Comparison of ENCODE assay signal across 9 cellular contexts in the genomic region with DNA sequence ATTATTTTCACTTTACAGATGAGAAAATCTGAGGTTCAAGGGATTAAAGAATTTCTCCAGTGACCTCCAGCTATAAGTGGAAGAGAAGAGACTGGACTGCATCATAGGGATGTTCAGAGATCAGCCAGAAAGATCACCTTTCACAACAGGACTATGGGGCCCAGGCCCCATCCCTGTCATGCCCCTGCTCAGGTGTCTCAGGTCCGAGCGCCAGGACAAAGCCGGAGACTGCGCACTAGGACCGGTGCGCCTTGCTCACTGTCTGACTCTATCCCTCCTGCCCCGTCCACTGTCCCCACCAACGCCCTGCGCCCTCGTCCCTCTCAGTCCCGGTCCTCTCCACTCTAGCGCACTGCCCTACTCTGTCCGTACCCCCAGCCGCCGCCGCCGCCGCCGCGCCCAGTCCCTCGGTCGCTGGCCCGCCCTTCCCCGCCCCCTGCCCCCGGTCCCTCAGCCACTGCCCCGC. TPM values are rescaled to one million over a fixed set of nuclear protein-coding genes. Genes with fewer than 3 reads are reported as not detected.
DNase-seq lines count a peak whose midpoint lies in the region; ATAC-seq and TF ChIP-seq lines count a peak whose summit lies in the region.
"Had no signal": no experiment of that assay in that cellular context is flagged by ENCODE, and none has a peak within 500 bp of the region (broad histone marks: within the 10 kb centered on the region; RNA-seq: fewer than 3 reads in every experiment).

No MANE protein-coding gene starts in this region.

- H3K4me3 ChIP-seq in HEK293 (ENCODE audit: low read depth, low read length) (peak overlapping the region; percentile 45), SK-N-MC (peak overlapping the region; percentile 61), foreskin fibroblast (ENCODE audit: low read depth in 1 of 2, low read length in 2 of 2) (peak overlapping the region; percentile 39 to 47), skeletal muscle tissue (ENCODE audit: low read length in 3 of 3) (peak overlapping the region in 2 of 3 donors; percentile 64 to 65)

- H3K27ac ChIP-seq in HEK293 (ENCODE audit: extremely low read depth, low read depth, low read length) (no peak overlapping the region), SK-N-MC (no peak overlapping the region), skeletal muscle tissue (ENCODE audit: low read depth, low read length) (no peak overlapping the region)

- 0 out of 2 replicates have a peak, but pooled peaks cover 2% of the 10 kb centered on the region for H3K4me1 ChIP-seq in HEK293 (ENCODE audit: control insufficient read depth, insufficient read depth, low read length)
- peaks cover 3 to 10% (median 7%) of the 10 kb centered on the region in 3 donors for H3K4me1 ChIP-seq in skeletal muscle tissue (ENCODE audit: control insufficient read depth in 3 of 3, insufficient read depth in 3 of 3, low read length in 3 of 3)

- DNase-seq in SK-N-MC (ENCODE audit: low read depth, low spot score) (no peak), foreskin fibroblast (no peak), NCI-H82 treated with DMSO at 0.1 percent for 48 hours (lab: John Stamatoyannopoulos, UW; ENCODE audit: unreplicated experiment) (no peak)
- DNase-seq in activated CD8-positive, alpha-beta memory T cell treated with anti-CD3 and anti-CD28 coated beads for 24 hours, result no peak

- TF ChIP-seq CTCF in HEK293 (tag by site-specific recombination; IDR thresholded peaks at IDR 0.05), result no peak
- TF ChIP-seq CTCF in foreskin fibroblast (IDR thresholded peaks at IDR 0.05; ENCODE audit: low read depth, low read length), result no peak

- H3K9ac ChIP-seq in SK-N-MC (ENCODE audit: insufficient read length) (no peak overlapping the region), skeletal muscle tissue (ENCODE audit: low read depth in 1 of 3, low read length in 3 of 3) (no peak overlapping the region)

- CTCF ChIA-PET in HEK293 (lab: Yijun Ruan, JAX), result interaction anchor here (0.5 to 1.5 kb wide), 3 partner anchors 12 to 409 kb away, joined by 3 to 9 read pairs (median 4); no protein-coding TSS in a partner anchor

- H3K36me3 ChIP-seq in HEK293 (ENCODE audit: control insufficient read depth in 2 of 2, insufficient read depth in 1 of 2, low read length in 2 of 2) (no peaks in the 10 kb centered on the region), SK-N-MC (ENCODE audit: insufficient read depth, low read length) (no peaks in the 10 kb centered on the region), skeletal muscle tissue (ENCODE audit: control insufficient read depth in 3 of 3, insufficient read depth in 3 of 3, low read length in 3 of 3) (no peaks in the 10 kb centered on the region)

- POLR2A ChIA-PET in HEK293 (lab: Yijun Ruan, JAX), result interaction anchor here (0.7 to 1.2 kb wide), 2 partner anchors 39 to 41 kb away, joined by 3 to 8 read pairs; a partner anchor contains a TSS

- ATAC-seq in HG03175 (IDR thresholded peaks at IDR 0.05; ENCODE audit: unreplicated experiment) (no peak), HG03095 (IDR thresholded peaks at IDR 0.05; ENCODE audit: unreplicated experiment) (no peak)

- H3K9me3 ChIP-seq in HEK293 (ENCODE audit: control insufficient read depth, insufficient read depth, low read depth, low read length) (no peaks in the 10 kb centered on the region), SK-N-MC (ENCODE audit: low read depth, low read length) (no peaks in the 10 kb centered on the region), skeletal muscle tissue (ENCODE audit: control insufficient read depth in 3 of 3, low read length in 3 of 3) (no peaks in the 10 kb centered on the region)

- peaks cover 0 to 13% (median 9%) of the 10 kb centered on the region in 3 donors for H3K27me3 ChIP-seq in skeletal muscle tissue (ENCODE audit: control insufficient read depth in 3 of 3, insufficient read depth in 3 of 3, low read length in 3 of 3)

TF ChIP-seq in HEK293, 187 proteins besides CTCF, POLR2A, EP300 and RAD21 (continues in another document):
- TF ChIP-seq ZNF416 (tag by site-specific recombination; IDR thresholded peaks at IDR 0.05) (no peak), ZFP69B (tag by site-specific recombination; IDR thresholded peaks at IDR 0.05) (0 out of 2 replicates have a peak, but pooled peaks have one; percentile 26), ZNF146 (tag by site-specific recombination; IDR thresholded peaks at IDR 0.05) (no peak), ZNF48 (tag by site-specific recombination; IDR thresholded peaks at IDR 0.05) (no peak), KLF9 (tag by site-specific recombination; IDR thresholded peaks at IDR 0.05; ENCODE audit: low read depth) (peak; percentile 43; the same call in 1 of the 2 replicates), BCL11B (tag by site-specific recombination; IDR thresholded peaks at IDR 0.05; ENCODE audit: low read depth) (no peak), ZNF10 (tag by site-specific recombination; IDR thresholded peaks at IDR 0.05) (no peak), ZNF707 (tag by site-specific recombination; IDR thresholded peaks at IDR 0.05) (no peak), PRDM1 (tag by site-specific recombination; IDR thresholded peaks at IDR 0.05) (no peak), ZNF600 (tag by site-specific recombination; IDR thresholded peaks at IDR 0.05) (peak; percentile 76), ZNF843 (tag by site-specific recombination; IDR thresholded peaks at IDR 0.05) (no peak), SP3 (tag by site-specific recombination; IDR thresholded peaks at IDR 0.05) (peak; percentile 40), KLF8 (tag by site-specific recombination; IDR thresholded peaks at IDR 0.05) (peak; percentile 31; the same call in 1 of the 2 replicates)
- TF ChIP-seq, protein P1, sequence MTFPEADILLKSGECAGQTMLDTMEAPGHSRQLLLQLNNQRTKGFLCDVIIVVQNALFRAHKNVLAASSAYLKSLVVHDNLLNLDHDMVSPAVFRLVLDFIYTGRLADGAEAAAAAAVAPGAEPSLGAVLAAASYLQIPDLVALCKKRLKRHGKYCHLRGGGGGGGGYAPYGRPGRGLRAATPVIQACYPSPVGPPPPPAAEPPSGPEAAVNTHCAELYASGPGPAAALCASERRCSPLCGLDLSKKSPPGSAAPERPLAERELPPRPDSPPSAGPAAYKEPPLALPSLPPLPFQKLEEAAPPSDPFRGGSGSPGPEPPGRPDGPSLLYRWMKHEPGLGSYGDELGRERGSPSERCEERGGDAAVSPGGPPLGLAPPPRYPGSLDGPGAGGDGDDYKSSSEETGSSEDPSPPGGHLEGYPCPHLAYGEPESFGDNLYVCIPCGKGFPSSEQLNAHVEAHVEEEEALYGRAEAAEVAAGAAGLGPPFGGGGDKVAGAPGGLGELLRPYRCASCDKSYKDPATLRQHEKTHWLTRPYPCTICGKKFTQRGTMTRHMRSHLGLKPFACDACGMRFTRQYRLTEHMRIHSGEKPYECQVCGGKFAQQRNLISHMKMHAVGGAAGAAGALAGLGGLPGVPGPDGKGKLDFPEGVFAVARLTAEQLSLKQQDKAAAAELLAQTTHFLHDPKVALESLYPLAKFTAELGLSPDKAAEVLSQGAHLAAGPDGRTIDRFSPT (tag by site-specific recombination; IDR thresholded peaks at IDR 0.05), result peak; percentile 21; the same call in 1 of the 2 replicates
- TF ChIP-seq, protein P2, sequence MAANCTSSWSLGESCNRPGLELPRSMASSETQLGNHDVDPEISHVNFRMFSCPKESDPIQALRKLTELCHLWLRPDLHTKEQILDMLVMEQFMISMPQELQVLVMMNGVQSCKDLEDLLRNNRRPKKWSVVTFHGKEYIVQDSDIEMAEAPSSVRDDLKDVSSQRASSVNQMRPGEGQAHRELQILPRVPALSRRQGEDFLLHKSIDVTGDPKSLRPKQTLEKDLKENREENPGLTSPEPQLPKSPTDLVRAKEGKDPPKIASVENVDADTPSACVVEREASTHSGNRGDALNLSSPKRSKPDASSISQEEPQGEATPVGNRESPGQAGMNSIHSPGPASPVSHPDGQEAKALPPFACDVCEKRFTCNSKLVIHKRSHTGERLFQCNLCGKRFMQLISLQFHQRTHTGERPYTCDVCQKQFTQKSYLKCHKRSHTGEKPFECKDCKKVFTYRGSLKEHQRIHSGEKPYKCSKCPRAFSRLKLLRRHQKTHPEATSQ (tag by site-specific recombination; IDR thresholded peaks at IDR 0.05), result 0 out of 2 replicates have a peak, but pooled peaks have one; percentile 53
- TF ChIP-seq, protein P3, sequence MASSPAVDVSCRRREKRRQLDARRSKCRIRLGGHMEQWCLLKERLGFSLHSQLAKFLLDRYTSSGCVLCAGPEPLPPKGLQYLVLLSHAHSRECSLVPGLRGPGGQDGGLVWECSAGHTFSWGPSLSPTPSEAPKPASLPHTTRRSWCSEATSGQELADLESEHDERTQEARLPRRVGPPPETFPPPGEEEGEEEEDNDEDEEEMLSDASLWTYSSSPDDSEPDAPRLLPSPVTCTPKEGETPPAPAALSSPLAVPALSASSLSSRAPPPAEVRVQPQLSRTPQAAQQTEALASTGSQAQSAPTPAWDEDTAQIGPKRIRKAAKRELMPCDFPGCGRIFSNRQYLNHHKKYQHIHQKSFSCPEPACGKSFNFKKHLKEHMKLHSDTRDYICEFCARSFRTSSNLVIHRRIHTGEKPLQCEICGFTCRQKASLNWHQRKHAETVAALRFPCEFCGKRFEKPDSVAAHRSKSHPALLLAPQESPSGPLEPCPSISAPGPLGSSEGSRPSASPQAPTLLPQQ (tag by site-specific recombination; IDR thresholded peaks at IDR 0.05), result peak; percentile 39; the same call in 1 of the 2 replicates
- TF ChIP-seq, protein P4, sequence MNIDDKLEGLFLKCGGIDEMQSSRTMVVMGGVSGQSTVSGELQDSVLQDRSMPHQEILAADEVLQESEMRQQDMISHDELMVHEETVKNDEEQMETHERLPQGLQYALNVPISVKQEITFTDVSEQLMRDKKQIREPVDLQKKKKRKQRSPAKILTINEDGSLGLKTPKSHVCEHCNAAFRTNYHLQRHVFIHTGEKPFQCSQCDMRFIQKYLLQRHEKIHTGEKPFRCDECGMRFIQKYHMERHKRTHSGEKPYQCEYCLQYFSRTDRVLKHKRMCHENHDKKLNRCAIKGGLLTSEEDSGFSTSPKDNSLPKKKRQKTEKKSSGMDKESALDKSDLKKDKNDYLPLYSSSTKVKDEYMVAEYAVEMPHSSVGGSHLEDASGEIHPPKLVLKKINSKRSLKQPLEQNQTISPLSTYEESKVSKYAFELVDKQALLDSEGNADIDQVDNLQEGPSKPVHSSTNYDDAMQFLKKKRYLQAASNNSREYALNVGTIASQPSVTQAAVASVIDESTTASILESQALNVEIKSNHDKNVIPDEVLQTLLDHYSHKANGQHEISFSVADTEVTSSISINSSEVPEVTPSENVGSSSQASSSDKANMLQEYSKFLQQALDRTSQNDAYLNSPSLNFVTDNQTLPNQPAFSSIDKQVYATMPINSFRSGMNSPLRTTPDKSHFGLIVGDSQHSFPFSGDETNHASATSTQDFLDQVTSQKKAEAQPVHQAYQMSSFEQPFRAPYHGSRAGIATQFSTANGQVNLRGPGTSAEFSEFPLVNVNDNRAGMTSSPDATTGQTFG (tag by site-specific recombination; IDR thresholded peaks at IDR 0.05; ENCODE audit: borderline replicate concordance), result no peak

RNA-seq across cellular contexts. Expression of a gene that starts 0.5 kb away (rescaled TPM):
- not detected for total RNA-seq in skeletal muscle tissue

RNA-seq across cellular contexts. Expression of a gene that starts 22.0 kb away (rescaled TPM):
- 0.52 TPM for total RNA-seq in skeletal muscle tissue
- total RNA-seq: mononuclear cell had no signal

RNA-seq across cellular contexts. Expression of a gene that starts 40.5 kb away (rescaled TPM):
- total RNA-seq in skeletal muscle tissue, result 1.6 TPM
- total RNA-seq: mononuclear cell had no signal

RNA-seq across cellular contexts. Expression of a gene that starts 40.8 kb away (rescaled TPM):
- total RNA-seq in skeletal muscle tissue, result 3.7 TPM
